19 cellular contexts compared by ENCODE assay signal in the genomic region with DNA sequence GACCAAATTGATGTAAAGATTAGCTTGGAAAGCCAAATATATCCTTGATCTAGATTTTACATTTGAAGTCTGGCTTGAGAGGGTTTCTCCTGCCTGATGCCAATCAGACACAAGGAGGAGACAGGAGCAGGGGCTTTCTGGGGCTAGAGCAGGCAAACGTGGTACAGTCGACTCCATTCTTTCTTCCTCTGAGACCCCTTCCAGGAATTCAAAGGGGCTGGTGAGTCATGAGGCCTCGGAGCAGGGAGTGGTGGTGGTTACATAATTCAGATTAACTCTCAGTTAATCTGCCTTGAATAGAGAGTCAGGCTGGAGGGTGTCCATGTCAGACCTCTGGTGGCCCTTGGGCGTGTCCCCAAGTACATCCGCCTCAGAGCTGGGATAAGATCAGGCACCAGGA. TPM values are rescaled to one million over a fixed set of nuclear protein-coding genes. Genes with fewer than 3 reads are reported as not detected.
DNase-seq lines count a peak whose midpoint lies in the region; ATAC-seq and TF ChIP-seq lines count a peak whose summit lies in the region.
"Had no signal": no experiment of that assay in that cellular context is flagged by ENCODE, and none has a peak within 500 bp of the region (broad histone marks: within the 10 kb centered on the region; RNA-seq: fewer than 3 reads in every experiment).

No MANE protein-coding gene starts in this region.

- no peak overlapping the region for H2BK120ac ChIP-seq in mesendoderm (ENCODE audit: low read depth, low read length)

- WGBS in mesendoderm (ENCODE audit: extremely low coverage, insufficient coverage, low lambda C conversion rate): no CpG with 5 or more reads among the region's 5 CpGs

- H3K27ac Mint-ChIP-seq in brain: peak overlapping the region in 3 of 5 experiments; percentile 76 to 95 (median 82)
- H3K27ac Mint-ChIP-seq in T-helper 2 cell treated with Interferon-gamma antibody and Interleukin-4, amounts not matched to agents 5 μg/mL and 100 μg/mL, for 36 hours: no peak overlapping the region
- no peak overlapping the region for H3K27ac Mint-ChIP-seq in CD4-positive, alpha-beta T cell
- H3K27ac Mint-ChIP-seq: HFFc6 had no signal

- H3K56ac ChIP-seq in mesendoderm (ENCODE audit: low read length): no peak overlapping the region

- H3K27me3 ChIP-seq in mesendoderm (ENCODE audit: insufficient read depth, low read length, poor library complexity): peaks cover 10% of the 10 kb centered on the region
- H3K27me3 ChIP-seq in CD4-positive, alpha-beta T cell (ENCODE audit: control insufficient read depth, insufficient read depth, low read length): peaks cover 35% of the 10 kb centered on the region
- H3K27me3 ChIP-seq: SJSA1 had no signal

- CTCF ChIA-PET in CD4-positive, alpha-beta T cell (lab: Charles Lee): no interaction called here

- no peak overlapping the region for H3K23ac ChIP-seq in mesendoderm (ENCODE audit: low read length)

- H3K4me1 ChIP-seq in mesendoderm (ENCODE audit: control insufficient read depth, low read depth, low read length): peaks cover 7% of the 10 kb centered on the region
- H3K4me1 ChIP-seq: SJSA1 had no signal

- H3K4ac ChIP-seq in mesendoderm (ENCODE audit: low read depth, low read length): no peak overlapping the region

- no peak overlapping the region for H2BK5ac ChIP-seq in mesendoderm (ENCODE audit: low read length)

- peak overlapping the region; percentile 14 to 85 (median 47) for H3K4me3 Mint-ChIP-seq in brain
- H3K4me3 Mint-ChIP-seq in T-helper 2 cell treated with Interferon-gamma antibody and Interleukin-4, amounts not matched to agents 5 μg/mL and 100 μg/mL, for 36 hours: no peak overlapping the region
- no peak overlapping the region for H3K4me3 Mint-ChIP-seq in CD4-positive, alpha-beta T cell
- H3K4me3 Mint-ChIP-seq: HFFc6 had no signal

- no peak overlapping the region for H3K27ac ChIP-seq in mesendoderm (ENCODE audit: low read depth, low read length)
- H3K27ac ChIP-seq in CD4-positive, alpha-beta T cell (ENCODE audit: low read depth, low read length): no peak overlapping the region
- H3K27ac ChIP-seq: RWPE1, SJSA1 had no signal

- intact Hi-C loops in CD4-positive, alpha-beta T cell (cut with DNase I, micrococcal nuclease): loop anchor here in 1 of 2 experiments (10.0 kb wide), 1 partner anchor 1316 kb away; no protein-coding TSS in a partner anchor

- no peak overlapping the region for H3K4me3 ChIP-seq in mesendoderm (ENCODE audit: low read length)
- H3K4me3 ChIP-seq: SJSA1 had no signal

- H3K79me2 ChIP-seq in mesendoderm (ENCODE audit: control insufficient read depth, insufficient read depth, low read length): no peaks in the 10 kb centered on the region

- DNase-seq in NCI-H82 (lab: John Stamatoyannopoulos, UW): peak; percentile 29
- no peak for DNase-seq in NCI-H82 treated with DMSO at 0.1 percent for 48 hours (lab: John Stamatoyannopoulos, UW; ENCODE audit: unreplicated experiment)
- DNase-seq in mesendoderm: peak; percentile 42
- DNase-seq in T-helper 2 cell treated with Interferon-gamma antibody and Interleukin-4, amounts not matched to agents 5 μg/mL and 100 μg/mL, for 36 hours (ENCODE audit: low spot score): no peak
- DNase-seq in HuH-7.5 (ENCODE audit: low spot score): no peak
- DNase-seq in CD4-positive, alpha-beta T cell: no peak
- DNase-seq in NCI-H1092 treated with DMSO at 0.1 percent for 48 hours (lab: John Stamatoyannopoulos, UW): no peak
- DNase-seq: 8988T; C1 segment of cervical spinal cord; HFFc6; IMR-90; Kasumi-1; NCI-H187 treated with DMSO at 0.1 percent for 48 hours; NCI-H524 treated with DMSO at 0.1 percent for 48 hours; NK-92 treated with Interleukin-12 subunit alpha and Interleukin-12 subunit beta, amount 100 ng/mL, for 24 hours; OCI-M1 had no signal

- H3K79me1 ChIP-seq in mesendoderm (ENCODE audit: low read length): no peaks in the 10 kb centered on the region

- TF ChIP-seq CTCF in brain (conservative IDR thresholded peaks at IDR 0.05): peak; percentile 21 to 31
- TF ChIP-seq CTCF in CD4-positive, alpha-beta T cell (IDR thresholded peaks at IDR 0.05): no peak

- H2AK5ac ChIP-seq in mesendoderm (ENCODE audit: low read length): no peak overlapping the region

- peaks cover 0 to 6% (median 0%) of the 10 kb centered on the region in 5 experiments for H3K9me3 Mint-ChIP-seq in brain
- no peaks in the 10 kb centered on the region for H3K9me3 Mint-ChIP-seq in T-helper 2 cell treated with Interferon-gamma antibody and Interleukin-4, amounts not matched to agents 5 μg/mL and 100 μg/mL, for 36 hours
- H3K9me3 Mint-ChIP-seq in CD4-positive, alpha-beta T cell: no peaks in the 10 kb centered on the region

- no peak overlapping the region for H4K8ac ChIP-seq in mesendoderm (ENCODE audit: low read depth, low read length)

- no peak overlapping the region for H3K18ac ChIP-seq in mesendoderm (ENCODE audit: low read length)

- peaks cover 68% of the 10 kb centered on the region for H3K4me1 Mint-ChIP-seq in brain
- peaks cover 4% of the 10 kb centered on the region for H3K4me1 Mint-ChIP-seq in T-helper 2 cell treated with Interferon-gamma antibody and Interleukin-4, amounts not matched to agents 5 μg/mL and 100 μg/mL, for 36 hours (ENCODE audit: low read depth)
- H3K4me1 Mint-ChIP-seq in CD4-positive, alpha-beta T cell (ENCODE audit: low read depth): peaks cover 8% of the 10 kb centered on the region

- peaks cover 39% of the 10 kb centered on the region for H3K27me3 Mint-ChIP-seq in brain
- H3K27me3 Mint-ChIP-seq in T-helper 2 cell treated with Interferon-gamma antibody and Interleukin-4, amounts not matched to agents 5 μg/mL and 100 μg/mL, for 36 hours (ENCODE audit: low read depth): peaks cover 51% of the 10 kb centered on the region
- peaks cover 66% of the 10 kb centered on the region for H3K27me3 Mint-ChIP-seq in CD4-positive, alpha-beta T cell

- POLR2A ChIA-PET in CD4-positive, alpha-beta T cell (lab: Charles Lee): no interaction called here

- no peaks in the 10 kb centered on the region for H3K9me3 ChIP-seq in CD4-positive, alpha-beta T cell (ENCODE audit: control insufficient read depth, low read length)

- no peak overlapping the region for H3K9ac ChIP-seq in mesendoderm (ENCODE audit: low read length)

- no peak overlapping the region for H2BK15ac ChIP-seq in mesendoderm (replicated peaks; ENCODE audit: low read depth)

- H3K4me2 ChIP-seq in mesendoderm (ENCODE audit: low read length): no peak overlapping the region

- peaks cover 7% of the 10 kb centered on the region for H3K36me3 Mint-ChIP-seq in brain
- H3K36me3 Mint-ChIP-seq in T-helper 2 cell treated with Interferon-gamma antibody and Interleukin-4, amounts not matched to agents 5 μg/mL and 100 μg/mL, for 36 hours (ENCODE audit: low read depth): no peaks in the 10 kb centered on the region
- H3K36me3 Mint-ChIP-seq in CD4-positive, alpha-beta T cell (ENCODE audit: low read depth): no peaks in the 10 kb centered on the region

- no peak for ATAC-seq in CD4-positive, alpha-beta T cell (ENCODE audit: poor library complexity)

- no peaks in the 10 kb centered on the region for H3K36me3 ChIP-seq in mesendoderm (ENCODE audit: control insufficient read depth, insufficient read depth, low read length)
- H3K36me3 ChIP-seq: SJSA1 had no signal

- H4K5ac ChIP-seq in mesendoderm (ENCODE audit: low read length): no peak overlapping the region

RNA-seq across cellular contexts. Expression of a gene that starts 4.8 kb away (rescaled TPM):
- polyA plus RNA-seq in brain (ENCODE audit: insufficient read depth, low read depth, low replicate concordance): 2.3 TPM
- 1.8 TPM for polyA plus RNA-seq in mesendoderm (2013, experiment 1 of 2)
- polyA plus RNA-seq in mesendoderm (2013, experiment 2 of 2): 2.2 TPM
- under 1 TPM; 0.39 to 0.47 TPM for total RNA-seq in CD4-positive, alpha-beta T cell
- total RNA-seq: HFFc6, SJSA1 had no signal

Comparison
In these comparisons a context has a peak if more than half of its experiments do, and no peak if none do; other contexts are left out.
1. DNase-seq: peak in NCI-H82 (single experiment) and mesendoderm (single experiment); none in NCI-H82 treated with DMSO at 0.1 percent for 48 hours (single experiment), T-helper 2 cell treated with Interferon-gamma antibody and Interleukin-4, amounts not matched to agents 5 μg/mL and 100 μg/mL, for 36 hours (single experiment), HuH-7.5 (single experiment), CD4-positive, alpha-beta T cell (0 of 10) and NCI-H1092 treated with DMSO at 0.1 percent for 48 hours (single experiment).
2. H3K27ac Mint-ChIP-seq: peak in brain (3 of 5); none in T-helper 2 cell treated with Interferon-gamma antibody and Interleukin-4, amounts not matched to agents 5 μg/mL and 100 μg/mL, for 36 hours (single experiment) and CD4-positive, alpha-beta T cell (single experiment).
3. H3K4me3 Mint-ChIP-seq: peak in brain (5 of 5); none in T-helper 2 cell treated with Interferon-gamma antibody and Interleukin-4, amounts not matched to agents 5 μg/mL and 100 μg/mL, for 36 hours (single experiment) and CD4-positive, alpha-beta T cell (single experiment).